Comparison of ENCODE assay signal across 13 cellular contexts in the genomic region with DNA sequence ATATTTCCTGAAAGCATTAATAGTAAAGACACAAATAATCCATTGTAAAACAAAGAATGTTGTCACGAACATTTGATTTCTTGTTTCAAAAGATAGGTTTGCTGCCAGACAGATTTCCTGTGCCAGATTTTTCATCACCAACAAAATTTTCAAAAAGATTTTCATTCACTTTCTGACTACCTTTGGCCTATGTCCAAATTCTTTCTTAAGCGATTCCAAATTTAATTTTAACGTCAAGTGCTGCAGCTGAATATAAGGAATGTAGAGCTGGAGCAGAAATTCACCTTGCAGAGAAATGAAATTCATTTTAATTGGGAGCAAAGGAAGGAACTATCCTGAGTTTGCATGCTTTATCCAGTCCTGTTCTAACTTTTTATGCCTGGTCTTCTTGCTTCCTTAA.
A peak's percentile ranks its signal among the peaks of the same experiment; 100 is the strongest.
DNase-seq lines count a peak whose midpoint lies in the region; TF ChIP-seq lines count a peak whose summit lies in the region.
"Had no signal": no experiment of that assay in that cellular context is flagged by ENCODE, and none has a peak within 500 bp of the region (broad histone marks: within the 10 kb centered on the region; RNA-seq: fewer than 3 reads in every experiment).

No MANE protein-coding gene starts in this region.

- TF ChIP-seq CTCF in LNCaP clone FGC (IDR thresholded peaks at IDR 0.05; ENCODE audit: control insufficient read depth, extremely low read depth, insufficient read depth) (no peak), retinal pigment epithelial cell (conservative IDR thresholded peaks at IDR 0.05; ENCODE audit: low read depth, low read length) (no peak)

- DNase-seq in LNCaP clone FGC (ENCODE audit: low read depth), result peak; percentile 41
- DNase-seq in SK-N-MC (ENCODE audit: low read depth, low spot score), result no peak
- peak; percentile 15 for DNase-seq in inferior parietal cortex (ENCODE audit: extremely low spot score)
- peak; percentile 36 for DNase-seq in retinal pigment epithelial cell (ENCODE audit: low read depth)
- DNase-seq in NCI-H1436 treated with DMSO at 0.1 percent for 48 hours (lab: John Stamatoyannopoulos, UW), result no peak
- DNase-seq in AG08395 (ENCODE audit: low spot score), result no peak
- no peak for DNase-seq in GF-D8 (lab: John Stamatoyannopoulos, UW)
- DNase-seq: CD4-positive, alpha-beta memory T cell; DMS153; DMS79; GDM1; H9 had no signal

- H3K9ac ChIP-seq in SK-N-MC (ENCODE audit: insufficient read length), result no peak overlapping the region
- H3K9ac ChIP-seq: BLaER1 had no signal

- H3K9me3 ChIP-seq in SK-N-MC (ENCODE audit: low read depth, low read length), result no peaks in the 10 kb centered on the region
- H3K9me3 ChIP-seq: BLaER1 had no signal

- 0 out of 2 replicates have a peak overlapping the region, but pooled peaks have one; percentile 5 for H3K27ac ChIP-seq in SK-N-MC
- H3K27ac ChIP-seq: BLaER1 had no signal

- no peaks in the 10 kb centered on the region for H3K36me3 ChIP-seq in SK-N-MC (ENCODE audit: insufficient read depth, low read length)
- H3K36me3 ChIP-seq: BLaER1 had no signal

- H3K4me3 ChIP-seq in LNCaP clone FGC (ENCODE audit: low read depth, low read length) (no peak overlapping the region), SK-N-MC (peak overlapping the region; percentile 10; the same call in 1 of the 2 replicates), retinal pigment epithelial cell (ENCODE audit: low read length) (no peak overlapping the region)
- H3K4me3 ChIP-seq: BLaER1 had no signal

Comparison
In these comparisons a context has a peak if more than half of its experiments do, and no peak if none do; other contexts are left out.
1. DNase-seq: peak in LNCaP clone FGC (single experiment), inferior parietal cortex (single experiment) and retinal pigment epithelial cell (single experiment); none in SK-N-MC (single experiment), NCI-H1436 treated with DMSO at 0.1 percent for 48 hours (single experiment), AG08395 (single experiment) and GF-D8 (single experiment).